In the genomic region with DNA sequence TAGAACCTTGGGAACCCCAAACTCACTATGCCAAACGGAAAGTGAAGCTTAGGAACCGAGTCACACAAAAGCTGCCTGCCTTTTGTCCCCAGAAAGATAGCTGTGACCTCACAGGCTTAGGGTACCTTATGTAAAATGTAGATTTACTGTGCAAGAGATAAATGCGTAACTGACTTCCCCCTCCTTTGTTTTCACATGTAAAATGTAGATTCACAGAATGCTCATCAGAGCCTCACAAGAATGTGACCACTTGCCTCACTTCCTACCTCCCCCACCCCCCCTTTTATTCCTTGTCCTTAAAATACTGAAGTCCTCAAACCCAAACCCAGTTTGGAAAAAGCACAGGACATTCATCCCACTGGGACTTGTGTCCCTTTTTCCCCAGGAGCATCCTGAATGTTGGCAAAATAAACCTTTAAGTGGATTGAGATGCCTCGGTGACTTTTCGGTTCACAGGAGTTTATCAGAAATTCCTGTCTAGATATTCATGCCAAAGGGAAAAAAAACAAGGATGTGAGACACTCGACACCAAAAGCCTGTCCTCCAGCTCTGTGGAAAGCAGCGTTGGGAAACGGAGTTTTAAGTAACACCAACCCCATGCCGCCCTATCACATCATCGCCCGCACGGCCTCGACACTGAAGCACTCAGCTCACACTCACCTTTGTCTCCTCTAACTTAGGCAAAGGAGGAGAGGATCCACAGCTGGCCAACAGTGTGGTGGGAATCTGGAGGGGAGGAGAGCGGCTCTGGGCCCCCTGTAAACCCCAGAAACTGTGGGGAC, we compare ENCODE assay signal across 14 cellular contexts. TPM values are rescaled to one million over a fixed set of nuclear protein-coding genes. Genes with fewer than 3 reads are reported as not detected.
A peak's percentile ranks its signal among the peaks of the same experiment; 100 is the strongest.
DNase-seq lines count a peak whose midpoint lies in the region; ATAC-seq, FAIRE-seq and TF ChIP-seq lines count a peak whose summit lies in the region.
"Had no signal": no experiment of that assay in that cellular context is flagged by ENCODE, and none has a peak within 500 bp of the region (broad histone marks: within the 10 kb centered on the region; RNA-seq: fewer than 3 reads in every experiment).

No MANE protein-coding gene starts in this region.

- H3K9ac ChIP-seq in K562 (ENCODE audit: insufficient read depth in 1 of 2, low read depth in 2 of 2, low read length in 2 of 2) = no peak overlapping the region

- no peak overlapping the region for H3K27ac Mint-ChIP-seq in activated T-cell treated with anti-CD3 and anti-CD28 coated beads, Interleukin-2, amount 50 U/mL, for 72 hours
- H3K27ac Mint-ChIP-seq: activated CD8-positive, alpha-beta T cell treated with anti-CD3 and anti-CD28 coated beads, Interleukin-2, amount 10 ng/mL, durations not matched to agents 7 days and 5 days had no signal

- no peaks in the 10 kb centered on the region for H3K9me2 ChIP-seq in hepatocyte (replicated peaks; ENCODE audit: insufficient read depth)

- H3K9me1 ChIP-seq in K562 (ENCODE audit: control insufficient read depth, insufficient read depth, low read length) = no peaks in the 10 kb centered on the region

- POLR2A ChIA-PET in K562 (lab: Yijun Ruan, JAX) = interaction anchor here (0.6 to 0.7 kb wide), 2 partner anchors 10 to 153 kb away, joined by 3 read pairs; no protein-coding TSS in a partner anchor

- no peaks in the 10 kb centered on the region for H3K27me3 Mint-ChIP-seq in activated T-cell treated with anti-CD3 and anti-CD28 coated beads, Interleukin-2, amount 50 U/mL, for 72 hours (ENCODE audit: low read depth)

- DNase-seq in HL-60 (ENCODE audit: low read depth in 1 of 2, low spot score in 1 of 2) (no peak), K562 (ENCODE audit: extremely low read depth in 1 of 4, low spot score in 3 of 4) (no peak), hepatocyte (ENCODE audit: low spot score) (no peak), spleen (no peak), GM12891 (ENCODE audit: insufficient read length, low spot score) (no peak), NCI-H1105 treated with DMSO at 0.1 percent for 48 hours (lab: John Stamatoyannopoulos, UW) (no peak)
- DNase-seq in activated T-cell treated with anti-CD3 and anti-CD28 coated beads, Interleukin-2, amount 50 U/mL, for 72 hours = no peak
- DNase-seq: activated CD8-positive, alpha-beta T cell treated with anti-CD3 and anti-CD28 coated beads, Interleukin-2, amount 10 ng/mL, durations not matched to agents 7 days and 5 days; caudate nucleus; DMS53; NCI-H1092 treated with DMSO at 0.1 percent for 48 hours; stimulated activated CD4-positive, alpha-beta T cell treated with anti-CD3 and anti-CD28 coated beads, Interleukin-2, amount 100 ng/mL, for 24 hours had no signal

- no peak overlapping the region for H3K4me3 ChIP-seq in HL-60 (replicated peaks; ENCODE audit: insufficient read depth, low read length)
- H3K4me3 ChIP-seq in K562 = no peak overlapping the region
- H3K4me3 ChIP-seq in hepatocyte = no peak overlapping the region
- H3K4me3 ChIP-seq in spleen = no peak overlapping the region
- H3K4me3 ChIP-seq: vagina had no signal

- H3K4me1 ChIP-seq in K562 (replicated peaks in 1 of 2; ENCODE audit: control insufficient read depth in 2 of 2, insufficient read depth in 2 of 2, low read length in 2 of 2) = no peaks in the 10 kb centered on the region
- peaks cover 19% of the 10 kb centered on the region for H3K4me1 ChIP-seq in hepatocyte (ENCODE audit: insufficient read depth)
- H3K4me1 ChIP-seq in spleen = peaks cover 0 to 34% (median 12%) of the 10 kb centered on the region in 6 donors

- no peak for TF ChIP-seq RAD21 in K562 (CRISPR knock-in tag; conservative IDR thresholded peaks at IDR 0.05 in 1 of 2, IDR thresholded peaks at IDR 0.05 in 1 of 2)

- intact Hi-C loops in K562 (cut with micrococcal nuclease) (no loop called here), spleen (cut with DNase I; ENCODE audit: low total_unique reads) (no loop called here)

- H3K79me2 ChIP-seq in K562 (ENCODE audit: control insufficient read depth, insufficient read depth, low read length) (no peaks in the 10 kb centered on the region), hepatocyte (peaks cover 34% of the 10 kb centered on the region)

- H3K36me3 ChIP-seq in K562 (ENCODE audit: control insufficient read depth, insufficient read depth, low read length) = no peaks in the 10 kb centered on the region
- no peaks in the 10 kb centered on the region for H3K36me3 ChIP-seq in hepatocyte (replicated peaks; ENCODE audit: insufficient read depth, low read depth)
- no peaks in the 10 kb centered on the region for H3K36me3 ChIP-seq in spleen
- H3K36me3 ChIP-seq: vagina had no signal

- H3K4me1 Mint-ChIP-seq in activated T-cell treated with anti-CD3 and anti-CD28 coated beads, Interleukin-2, amount 50 U/mL, for 72 hours (ENCODE audit: low read depth) = peaks cover 17% of the 10 kb centered on the region

- no peaks in the 10 kb centered on the region for H3K36me3 Mint-ChIP-seq in activated T-cell treated with anti-CD3 and anti-CD28 coated beads, Interleukin-2, amount 50 U/mL, for 72 hours (ENCODE audit: insufficient read depth in 2 of 2)

- FAIRE-seq in K562 (lab: Jason Lieb, UNC) (no peak), GM12891 (lab: Jason Lieb, UNC) (no peak)

- ATAC-seq in K562 (no peak), HG03108 (IDR thresholded peaks at IDR 0.05; ENCODE audit: unreplicated experiment) (no peak)
- ATAC-seq in activated T-cell treated with anti-CD3 and anti-CD28 coated beads, Interleukin-2, amount 50 U/mL, for 72 hours (replicated peaks in 1 of 2) = no peak
- ATAC-seq: activated CD8-positive, alpha-beta T cell treated with anti-CD3 and anti-CD28 coated beads, Interleukin-2, amount 10 ng/mL, durations not matched to agents 7 days and 5 days had no signal

- H3K9me3 ChIP-seq in K562 (replicated peaks; ENCODE audit: control insufficient read depth, insufficient read depth, low read depth, low read length) (no peaks in the 10 kb centered on the region), hepatocyte (ENCODE audit: low read depth) (no peaks in the 10 kb centered on the region), spleen (no peaks in the 10 kb centered on the region)
- H3K9me3 ChIP-seq: vagina had no signal

- in situ Hi-C loops in K562 (cut with MboI) = no loop called here

- H3K4me2 ChIP-seq in K562 (ENCODE audit: insufficient read depth, low read length) (no peak overlapping the region), hepatocyte (peak overlapping the region; percentile 27)

- H3K4me3 Mint-ChIP-seq in activated T-cell treated with anti-CD3 and anti-CD28 coated beads, Interleukin-2, amount 50 U/mL, for 72 hours = no peak overlapping the region
- H3K4me3 Mint-ChIP-seq: activated CD8-positive, alpha-beta T cell treated with anti-CD3 and anti-CD28 coated beads, Interleukin-2, amount 10 ng/mL, durations not matched to agents 7 days and 5 days had no signal

- no peak for TF ChIP-seq POLR2A in K562 (conservative IDR thresholded peaks at IDR 0.05)
- no peak for TF ChIP-seq POLR2A in spleen (IDR thresholded peaks at IDR 0.05)
- no peak for TF ChIP-seq POLR2A in GM12891 (IDR thresholded peaks at IDR 0.05; ENCODE audit: low read depth, low read length)

- no peaks in the 10 kb centered on the region for H4K20me1 ChIP-seq in K562 (replicated peaks; ENCODE audit: control insufficient read depth, insufficient read depth, low read length)
- no peaks in the 10 kb centered on the region for H4K20me1 ChIP-seq in hepatocyte (ENCODE audit: insufficient read depth, poor library complexity, severe bottlenecking)

- no peak for TF ChIP-seq CTCF in HL-60 (IDR thresholded peaks at IDR 0.05; ENCODE audit: insufficient read depth, low read length)
- no peak for TF ChIP-seq CTCF in K562 (IDR thresholded peaks at IDR 0.05 in 2 of 3, conservative IDR thresholded peaks at IDR 0.05 in 1 of 3; ENCODE audit: insufficient read depth in 2 of 3, low read depth in 1 of 3, low read length in 3 of 3)
- no peak for TF ChIP-seq CTCF in hepatocyte (IDR thresholded peaks at IDR 0.05; ENCODE audit: poor library complexity)
- TF ChIP-seq CTCF in spleen (IDR thresholded peaks at IDR 0.05 in 8 of 11, conservative IDR thresholded peaks at IDR 0.05 in 3 of 11) = no peak

- H3K27ac ChIP-seq in HL-60 (replicated peaks) = peak overlapping the region; percentile 27; the same call in 1 of the 2 replicates
- no peak overlapping the region for H3K27ac ChIP-seq in K562 (ENCODE audit: extremely low read depth, low read depth, low read length)
- H3K27ac ChIP-seq in hepatocyte = peak overlapping the region; percentile 60
- peak overlapping the region in 5 of 8 donors; percentile 9 to 58 (median 48) for H3K27ac ChIP-seq in spleen
- H3K27ac ChIP-seq: vagina had no signal

- no peak overlapping the region for H2AFZ ChIP-seq in K562 (ENCODE audit: low read depth, low read length)
- no peak overlapping the region for H2AFZ ChIP-seq in hepatocyte

- H3K9me3 Mint-ChIP-seq in activated T-cell treated with anti-CD3 and anti-CD28 coated beads, Interleukin-2, amount 50 U/mL, for 72 hours = no peaks in the 10 kb centered on the region

- 2% methylated on average over 12 of the region's 14 CpGs for WGBS in K562 (ENCODE audit: insufficient coverage, low coverage, missing lambda C conversion rate)
- 62% methylated on average over 14 of the region's 14 CpGs for WGBS in hepatocyte (ENCODE audit: low lambda C conversion rate, missing lambda C conversion rate)
- 57 to 76% (median 69%) methylated on average over 14 of the region's 14 CpGs for WGBS in spleen, 5 donors

- no TSS peak for BruUV-seq in K562 (replicated peaks; lab: Mats Ljungman, UMichigan)

- no peaks in the 10 kb centered on the region for H3K27me3 ChIP-seq in HL-60 (ENCODE audit: insufficient read depth, poor library complexity, severe bottlenecking)
- peaks cover 2 to 28% of the 10 kb centered on the region in 2 experiments; a peak in 3 of 5 replicates for H3K27me3 ChIP-seq in K562 (ENCODE audit: control insufficient read depth in 2 of 2, insufficient read depth in 2 of 2, low read length in 2 of 2)
- H3K27me3 ChIP-seq in hepatocyte = no peaks in the 10 kb centered on the region
- H3K27me3 ChIP-seq in spleen (replicated peaks in 1 of 7) = peaks cover 0 to 7% (median 0%) of the 10 kb centered on the region in 7 donors
- H3K27me3 ChIP-seq: vagina had no signal

- no peak for TF ChIP-seq EP300 in K562 (IDR thresholded peaks at IDR 0.05; ENCODE audit: low read length)

- CTCF ChIA-PET in K562 (lab: Yijun Ruan, JAX; ENCODE audit: low intra/inter-chr PET ratio) = no interaction called here

RNA-seq across cellular contexts. Expression of gene SVIL, which starts 45.9 kb away (rescaled TPM):
- total RNA-seq in K562 (2011; cell fraction: chromatin; rRNA removed; ENCODE audit: low replicate concordance) = not detected in 2 replicates
- not detected in 2 replicates for total RNA-seq in K562 (2011; cell fraction: nucleolus; rRNA removed)
- total RNA-seq in K562 (2011; cell fraction: nucleoplasm; rRNA removed) = not detected in 2 replicates
- 0.08 TPM in 1 of 2 replicates, not detected in the other for total RNA-seq in K562 (2014; rRNA removed)
- total RNA-seq in K562 (2014; rRNA removed; fragmentation: Illumina TruSeq; extraction: Trizol) = not detected in 2 replicates
- total RNA-seq in K562 (2015; rRNA removed; fragmentation: Illumina TruSeq; extraction: Trizol) = under 0.01 TPM in 1 of 2 replicates, not detected in the other
- 0.07 and 0.27 TPM in 2 replicates for total RNA-seq in K562 (2021)
- polyA plus RNA-seq in K562 (2011; rRNA removed) = 0.01 TPM in 1 of 2 replicates, not detected in the other
- 0.01 TPM in 1 of 2 replicates, not detected in the other for polyA plus RNA-seq in K562 (2011; cell fraction: cytosol; rRNA removed)
- not detected in 2 replicates for polyA plus RNA-seq in K562 (2011; cell fraction: nucleus; rRNA removed)
- 0.07 and 0.14 TPM in 2 replicates for polyA plus RNA-seq in K562 (2012)
- polyA plus RNA-seq in K562 (2014; fragmentation: Illumina TruSeq; extraction: Trizol) = 0.01 TPM in 2 replicates
- polyA plus RNA-seq in K562 (2014; fragmentation: Nextera tagmentation; extraction: Ambion mirVana) = under 1 TPM; 0.13 to 0.18 TPM
- polyA plus RNA-seq in K562 (2014; rRNA removed) = 0.03 TPM in 1 of 2 replicates, not detected in the other
- not detected in 2 replicates for polyA minus RNA-seq in K562 (2011; rRNA and poly(A)+ RNA removed)
- 0.27 TPM in 1 of 2 replicates, not detected in the other for polyA minus RNA-seq in K562 (2011; cell fraction: cytosol; rRNA and poly(A)+ RNA removed)
- polyA minus RNA-seq in K562 (2011; cell fraction: nucleus; rRNA and poly(A)+ RNA removed) = under 0.01 TPM in 1 of 2 replicates, not detected in the other
- 24.3 and 24.4 TPM in 2 replicates for total RNA-seq in hepatocyte
- polyA plus RNA-seq in hepatocyte = 36.5 and 64.2 TPM in 2 replicates
- 10 to 100 TPM; 13.6 to 65.3 (median 24.3) TPM for total RNA-seq in spleen
- 1 to 10 TPM; 1.4 to 2.3 (median 1.6) TPM for polyA plus RNA-seq in spleen
- polyA plus RNA-seq in GM12891 (2012; ENCODE audit: low read depth, missing spikeins) = 0.27 TPM
- total RNA-seq in activated T-cell treated with anti-CD3 and anti-CD28 coated beads, Interleukin-2, amount 50 U/mL, for 72 hours = 10 to 100 TPM; 12.2 to 14.2 TPM

Comparison
In these comparisons a context has a peak if more than half of its experiments do, and no peak if none do; other contexts are left out.
1. RNA of gene SVIL, which starts 45.9 kb away (total RNA-seq): 24.3 to 24.4 TPM in hepatocyte, 13.6 to 65.3 TPM in spleen and 12.2 to 14.2 TPM in activated T-cell treated with anti-CD3 and anti-CD28 coated beads, Interleukin-2, amount 50 U/mL, for 72 hours; under 0.01 to 0.27 TPM in K562; every median in the first group is over 10 times any median in the second.